Comparison of ENCODE assay signal across 1 cellular context in genomic region chr6:138422861-138423260, GRCh38.
A peak's percentile ranks its signal among the peaks of the same experiment; 100 is the strongest.
TF ChIP-seq lines count a peak whose summit lies in the region.

No MANE protein-coding gene starts in this region.

TF ChIP-seq in HepG2, 621 proteins besides CTCF, POLR2A, EP300 and RAD21 (continued from another document and continues in another):
- TF ChIP-seq ARID5B (CRISPR knock-in tag; IDR thresholded peaks at IDR 0.05) (peak; percentile 48), ZNF788 (CRISPR knock-in tag; IDR thresholded peaks at IDR 0.05; ENCODE audit: borderline replicate concordance) (no peak), ZGPAT (CRISPR knock-in tag; IDR thresholded peaks at IDR 0.05) (peak; percentile 30; the same call in 1 of the 2 replicates), PBX3 (CRISPR knock-in tag; IDR thresholded peaks at IDR 0.05; ENCODE audit: borderline replicate concordance) (no peak), HBP1 (CRISPR knock-in tag; IDR thresholded peaks at IDR 0.05; ENCODE audit: low read depth) (no peak), GLMP (CRISPR knock-in tag; IDR thresholded peaks at IDR 0.05; ENCODE audit: borderline replicate concordance) (no peak), ZNF350 (CRISPR knock-in tag; IDR thresholded peaks at IDR 0.05; ENCODE audit: borderline replicate concordance, low read depth) (no peak), ZNF510 (CRISPR knock-in tag; IDR thresholded peaks at IDR 0.05; ENCODE audit: low read depth) (no peak), TRAFD1 (CRISPR knock-in tag; IDR thresholded peaks at IDR 0.05; ENCODE audit: borderline replicate concordance) (no peak), ESRRA (CRISPR knock-in tag; IDR thresholded peaks at IDR 0.05; ENCODE audit: low read depth) (no peak), IRF1 (CRISPR knock-in tag; IDR thresholded peaks at IDR 0.05; ENCODE audit: low read depth) (no peak), ZNF460 (CRISPR knock-in tag; IDR thresholded peaks at IDR 0.05; ENCODE audit: borderline replicate concordance) (no peak), ZBTB33 (CRISPR knock-in tag; IDR thresholded peaks at IDR 0.05) (no peak), ZSCAN29 (CRISPR knock-in tag; conservative IDR thresholded peaks at IDR 0.05) (no peak), TRIM24 (CRISPR knock-in tag; IDR thresholded peaks at IDR 0.05) (no peak), ZSCAN12 (CRISPR knock-in tag; IDR thresholded peaks at IDR 0.05) (no peak), KLF9 (CRISPR knock-in tag; IDR thresholded peaks at IDR 0.05; ENCODE audit: low read depth) (no peak), CEBPG (CRISPR knock-in tag; IDR thresholded peaks at IDR 0.05) (peak; percentile 81), TSC22D2 (CRISPR knock-in tag; IDR thresholded peaks at IDR 0.05; ENCODE audit: borderline replicate concordance) (no peak), HDAC1 (CRISPR knock-in tag; IDR thresholded peaks at IDR 0.05) (0 out of 2 replicates have a peak, but pooled peaks have one; percentile 17), SP1 (IDR thresholded peaks at IDR 0.05) (no peak), SP1 (CRISPR knock-in tag; IDR thresholded peaks at IDR 0.05) (no peak), ZFP36L2 (CRISPR knock-in tag; IDR thresholded peaks at IDR 0.05) (no peak), E2F5 (CRISPR knock-in tag; conservative IDR thresholded peaks at IDR 0.05) (no peak), REPIN1 (CRISPR knock-in tag; IDR thresholded peaks at IDR 0.05; ENCODE audit: borderline replicate concordance, low read depth) (no peak), ZNF513 (CRISPR knock-in tag; conservative IDR thresholded peaks at IDR 0.05) (no peak), ZNF138 (CRISPR knock-in tag; IDR thresholded peaks at IDR 0.05; ENCODE audit: low read depth) (no peak), ZNF362 (CRISPR knock-in tag; IDR thresholded peaks at IDR 0.05; ENCODE audit: borderline replicate concordance) (peak; percentile 85; the same call in 1 of the 2 replicates), ASH2L (IDR thresholded peaks at IDR 0.05; ENCODE audit: insufficient read length, low read depth, low read length) (no peak), TCF7 (IDR thresholded peaks at IDR 0.05; ENCODE audit: low read depth) (no peak), ZNF549 (CRISPR knock-in tag; IDR thresholded peaks at IDR 0.05) (no peak), ZNF609 (CRISPR knock-in tag; IDR thresholded peaks at IDR 0.05; ENCODE audit: borderline replicate concordance) (no peak), SPEN (CRISPR knock-in tag; IDR thresholded peaks at IDR 0.05; ENCODE audit: low read depth) (no peak)
